In the genomic region with DNA sequence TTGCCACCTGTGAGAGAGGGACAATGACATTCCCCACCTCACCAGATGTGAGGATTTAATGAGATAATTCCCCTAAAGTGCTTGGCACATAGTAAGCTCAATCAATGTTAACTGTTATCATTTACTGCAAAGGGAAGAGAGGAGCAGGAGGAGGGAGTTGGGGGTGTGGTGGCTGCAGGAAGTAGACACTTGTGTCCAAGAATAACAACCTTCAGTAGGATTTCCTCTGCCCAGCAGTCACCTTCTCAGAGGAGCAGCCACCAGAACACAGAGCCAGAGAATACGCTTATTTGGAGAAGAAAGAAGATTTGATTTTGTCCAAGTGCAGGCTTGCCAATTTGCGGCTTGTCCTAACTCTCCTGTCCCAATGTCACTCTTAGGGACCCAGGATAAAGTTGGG, we compare ENCODE assay signal across 1 cellular context.
TF ChIP-seq lines count a peak whose summit lies in the region.

No MANE protein-coding gene starts in this region.

TF ChIP-seq in K562, 482 proteins besides CTCF, POLR2A, EP300 and RAD21 (continued from another document):
- TF ChIP-seq ESRRB (CRISPR knock-in tag; IDR thresholded peaks at IDR 0.05; ENCODE audit: borderline replicate concordance) (no peak), E4F1 (CRISPR knock-in tag; IDR thresholded peaks at IDR 0.05; ENCODE audit: borderline replicate concordance) (no peak), NFE2L1 (tag; IDR thresholded peaks at IDR 0.05; ENCODE audit: borderline replicate concordance, low read depth) (no peak), ESRRA (IDR thresholded peaks at IDR 0.05; ENCODE audit: borderline replicate concordance, low read depth) (peak; percentile 24; the same call in 1 of the 2 replicates), SRSF1 (IDR thresholded peaks at IDR 0.05; ENCODE audit: low read depth, low read length) (no peak), PCBP2 (IDR thresholded peaks at IDR 0.05; ENCODE audit: low read depth, low read length, poor library complexity, severe bottlenecking) (no peak), XRCC4 (IDR thresholded peaks at IDR 0.05; ENCODE audit: extremely low read depth, insufficient read depth, insufficient read length) (no peak), ZBTB9 (CRISPR knock-in tag; IDR thresholded peaks at IDR 0.05) (peak; percentile 24; the same call in 1 of the 2 replicates), RCOR1 (IDR thresholded peaks at IDR 0.05; ENCODE audit: borderline replicate concordance in 1 of 2, low read depth in 2 of 2, low read length in 2 of 2) (peak in 1 of 2 experiments; percentile 40; a peak in 1 of 4 replicates), HDAC1 (IDR thresholded peaks at IDR 0.05) (0 out of 4 replicates have a peak, but pooled peaks of 1 of the 2 experiments have one; percentile 21), CBFA2T2 (conservative IDR thresholded peaks at IDR 0.05) (peak; percentile 13; the same call in 1 of the 2 replicates), ZNF395 (CRISPR knock-in tag; IDR thresholded peaks at IDR 0.05) (no peak), SRSF9 (IDR thresholded peaks at IDR 0.05; ENCODE audit: borderline replicate concordance, low read depth, low read length) (no peak), VEZF1 (CRISPR knock-in tag; IDR thresholded peaks at IDR 0.05) (peak; percentile 18; the same call in 1 of the 2 replicates), CREBBP (IDR thresholded peaks at IDR 0.05; ENCODE audit: low read depth, low read length) (no peak)
